25 cellular contexts compared by ENCODE assay signal in the genomic region with DNA sequence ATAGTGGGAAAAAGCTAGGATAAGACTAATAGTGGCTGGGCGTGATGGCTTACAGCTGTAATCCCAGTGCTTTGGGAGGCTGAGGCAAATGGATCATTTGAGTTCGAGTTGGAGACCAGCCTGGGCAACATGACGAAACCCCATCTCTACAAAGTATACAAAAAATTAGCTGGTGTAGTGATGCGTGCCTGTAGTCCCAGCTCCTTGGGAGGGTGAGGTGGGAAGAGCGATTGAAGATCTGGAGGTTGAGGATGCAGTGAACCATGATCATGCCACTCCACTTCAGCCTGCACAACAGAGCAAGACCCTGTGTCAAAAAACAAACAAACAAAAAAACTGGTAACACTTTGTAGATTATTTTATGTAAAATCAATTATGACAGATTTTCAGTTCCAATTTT. TPM values are rescaled to one million over a fixed set of nuclear protein-coding genes. Genes with fewer than 3 reads are reported as not detected.
"Had no signal": no experiment of that assay in that cellular context is flagged by ENCODE, and none has a peak within 500 bp of the region (broad histone marks: within the 10 kb centered on the region; RNA-seq: fewer than 3 reads in every experiment).

No MANE protein-coding gene starts in this region.

- H3K4me3 ChIP-seq: coronary artery, dorsolateral prefrontal cortex, esophagus muscularis mucosa, gastroesophageal sphincter, heart left ventricle, hepatocyte, left lung, lower lobe of right lung had no signal

- H3K9me3 ChIP-seq: esophagus muscularis mucosa, gastroesophageal sphincter, left lung, lower lobe of right lung had no signal

- H2AFZ ChIP-seq: hepatocyte had no signal

- H3K27me3 Mint-ChIP-seq: naive thymus-derived CD4-positive, alpha-beta T cell had no signal

- H3K27ac ChIP-seq: coronary artery, dorsolateral prefrontal cortex, esophagus muscularis mucosa, foreskin keratinocyte, gastroesophageal sphincter, heart left ventricle, hepatocyte, left lung, lower lobe of right lung had no signal

- H3K27me3 ChIP-seq: esophagus muscularis mucosa, foreskin keratinocyte, gastroesophageal sphincter, heart left ventricle, hepatocyte, left lung had no signal

- H3K36me3 Mint-ChIP-seq: naive thymus-derived CD4-positive, alpha-beta T cell had no signal

- FAIRE-seq: colon, endothelial cell of umbilical vein, frontal cortex, kidney had no signal

- H3K4me1 Mint-ChIP-seq: naive thymus-derived CD4-positive, alpha-beta T cell had no signal

- H3K4me1 ChIP-seq: esophagus muscularis mucosa, foreskin keratinocyte, gastroesophageal sphincter, left lung, lower lobe of right lung had no signal

- H3K36me3 ChIP-seq: esophagus muscularis mucosa, left lung, lower lobe of right lung had no signal

- H3K4me2 ChIP-seq: hepatocyte had no signal

- H3K27ac Mint-ChIP-seq: immature natural killer cell; naive thymus-derived CD4-positive, alpha-beta T cell had no signal

- H3K4me3 Mint-ChIP-seq: immature natural killer cell; naive thymus-derived CD4-positive, alpha-beta T cell had no signal

- DNase-seq: dermis blood vessel endothelial cell; dorsolateral prefrontal cortex; effector CD4-positive, alpha-beta T cell; effector memory CD4-positive, alpha-beta T cell; foreskin keratinocyte; heart left ventricle; hypothalamus; immature natural killer cell; islet precursor cell; kidney; kidney glomerular epithelial cell; left colon; left lung; left ventricle myocardium superior; lower lobe of right lung; mesendoderm; midbrain; naive thymus-derived CD4-positive, alpha-beta T cell had no signal

- H3K9me3 Mint-ChIP-seq: immature natural killer cell had no signal

RNA-seq across cellular contexts. Expression of gene ARHGAP42, which starts 8.8 kb away (rescaled TPM):
- polyA plus RNA-seq: naive thymus-derived CD4-positive, alpha-beta T cell had no signal
